Comparison of ENCODE assay signal across 1 cellular context in genomic region chr7:1044189-1045037, GRCh38.
A peak's percentile ranks its signal among the peaks of the same experiment; 100 is the strongest.
TF ChIP-seq lines count a peak whose summit lies in the region.

Gene GPR146 (plus strand): TSS chr7:1044546. CDS start chr7:1057516, 12,970 bp downstream.

TF ChIP-seq in SK-N-SH, 30 proteins besides CTCF, POLR2A, EP300 and RAD21 (continued from another document):
- TF ChIP-seq USF2 (IDR thresholded peaks at IDR 0.05; ENCODE audit: borderline replicate concordance, low read depth, low read length) (0 out of 2 replicates have a peak, but pooled peaks have one; percentile 37), YY1 (IDR thresholded peaks at IDR 0.05; ENCODE audit: low read depth) (peak; percentile 32; the same call in 1 of the 2 replicates), TAF1 (IDR thresholded peaks at IDR 0.05; ENCODE audit: borderline replicate concordance, low read depth, low read length) (peak; percentile 12; the same call in 1 of the 2 replicates), JUND (IDR thresholded peaks at IDR 0.05) (no peak), POLR2AphosphoS5 (IDR thresholded peaks at IDR 0.05; ENCODE audit: low read depth, low read length) (no peak), SMC3 (IDR thresholded peaks at IDR 0.05; ENCODE audit: low read depth, low read length) (no peak; the same call in 1 of the 2 replicates), GATA2 (CRISPR knock-in tag; IDR thresholded peaks at IDR 0.05) (no peak), RCOR1 (IDR thresholded peaks at IDR 0.05; ENCODE audit: low read length) (no peak), MAX (IDR thresholded peaks at IDR 0.05; ENCODE audit: low read depth) (peak; percentile 73), IRF3 (IDR thresholded peaks at IDR 0.05; ENCODE audit: low read depth, low read length) (no peak), MXI1 (IDR thresholded peaks at IDR 0.05; ENCODE audit: low read depth, low read length) (peak; percentile 89; the same call in 1 of the 2 replicates), FOXM1 (IDR thresholded peaks at IDR 0.05; ENCODE audit: low read depth) (no peak), USF1 (IDR thresholded peaks at IDR 0.05; ENCODE audit: borderline replicate concordance, low read depth) (peak; percentile 83)
